In the genomic region with DNA sequence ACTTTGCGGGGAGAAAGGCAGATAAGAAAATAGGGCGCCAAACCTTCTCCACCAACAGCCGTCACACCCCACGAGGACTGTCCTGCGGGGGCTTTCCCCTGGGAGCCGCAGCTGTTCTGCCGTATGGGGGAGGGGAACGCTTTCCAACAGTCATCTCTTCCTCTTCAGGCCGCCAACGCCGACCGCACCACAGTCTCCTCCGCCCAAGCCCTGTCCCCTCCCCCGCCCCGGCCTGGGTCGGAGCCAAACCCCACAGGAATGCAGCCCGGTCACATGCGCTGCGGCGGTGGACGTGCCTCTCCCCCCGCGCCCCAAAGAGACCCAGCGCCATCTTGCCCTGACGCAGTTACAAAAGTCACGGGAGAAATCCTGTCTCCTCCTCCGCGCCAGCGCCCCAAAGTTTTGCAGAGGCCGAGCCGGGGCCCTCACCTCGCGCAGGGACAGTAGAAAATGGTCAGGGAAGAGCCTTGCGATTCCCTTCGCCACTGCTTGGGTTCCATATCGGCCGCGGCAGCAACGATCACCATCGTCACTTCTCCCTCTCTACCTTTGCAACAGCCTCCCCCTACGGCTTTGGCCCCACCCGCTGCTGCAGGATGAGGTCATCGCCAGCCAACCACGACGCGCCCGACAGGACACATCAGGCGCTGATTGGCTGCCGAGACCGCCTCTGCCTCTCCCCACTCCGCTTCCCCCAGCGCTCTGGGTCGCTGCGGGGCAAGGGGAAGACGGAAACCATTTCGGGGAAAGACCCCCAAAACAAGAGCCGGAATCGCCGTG, we compare ENCODE assay signal across 1 cellular context.
TF ChIP-seq lines count a peak whose summit lies in the region.

No MANE protein-coding gene starts in this region.

TF ChIP-seq in SK-N-SH, 30 proteins besides CTCF, POLR2A, EP300 and RAD21 (continued from another document):
- TF ChIP-seq, protein P1, sequence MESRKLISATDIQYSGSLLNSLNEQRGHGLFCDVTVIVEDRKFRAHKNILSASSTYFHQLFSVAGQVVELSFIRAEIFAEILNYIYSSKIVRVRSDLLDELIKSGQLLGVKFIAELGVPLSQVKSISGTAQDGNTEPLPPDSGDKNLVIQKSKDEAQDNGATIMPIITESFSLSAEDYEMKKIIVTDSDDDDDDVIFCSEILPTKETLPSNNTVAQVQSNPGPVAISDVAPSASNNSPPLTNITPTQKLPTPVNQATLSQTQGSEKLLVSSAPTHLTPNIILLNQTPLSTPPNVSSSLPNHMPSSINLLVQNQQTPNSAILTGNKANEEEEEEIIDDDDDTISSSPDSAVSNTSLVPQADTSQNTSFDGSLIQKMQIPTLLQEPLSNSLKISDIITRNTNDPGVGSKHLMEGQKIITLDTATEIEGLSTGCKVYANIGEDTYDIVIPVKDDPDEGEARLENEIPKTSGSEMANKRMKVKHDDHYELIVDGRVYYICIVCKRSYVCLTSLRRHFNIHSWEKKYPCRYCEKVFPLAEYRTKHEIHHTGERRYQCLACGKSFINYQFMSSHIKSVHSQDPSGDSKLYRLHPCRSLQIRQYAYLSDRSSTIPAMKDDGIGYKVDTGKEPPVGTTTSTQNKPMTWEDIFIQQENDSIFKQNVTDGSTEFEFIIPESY (IDR thresholded peaks at IDR 0.05; ENCODE audit: borderline replicate concordance, low read depth) = peak; percentile 71; the same call in 1 of the 2 replicates
- no peak for TF ChIP-seq NRF1 (IDR thresholded peaks at IDR 0.05; ENCODE audit: low read depth, low read length)
- TF ChIP-seq RCOR1 (IDR thresholded peaks at IDR 0.05; ENCODE audit: low read length) = peak; percentile 66
- peak; percentile 98 for TF ChIP-seq YY1 (IDR thresholded peaks at IDR 0.05; ENCODE audit: low read depth)
- peak; percentile 95 for TF ChIP-seq CHD2 (IDR thresholded peaks at IDR 0.05; ENCODE audit: low read length, partially characterized antibody)
- peak; percentile 97 for TF ChIP-seq USF1 (IDR thresholded peaks at IDR 0.05; ENCODE audit: borderline replicate concordance, low read depth)
- peak; percentile 98 for TF ChIP-seq TEAD4 (IDR thresholded peaks at IDR 0.05; ENCODE audit: borderline replicate concordance, insufficient read depth)
- TF ChIP-seq MEF2A (IDR thresholded peaks at IDR 0.05; ENCODE audit: borderline replicate concordance, low read depth) = peak; percentile 42; the same call in 1 of the 2 replicates
- TF ChIP-seq FOXJ3 (CRISPR knock-in tag; IDR thresholded peaks at IDR 0.05) = no peak; the same call in 1 of the 2 replicates
- peak; percentile 64; the same call in 1 of the 2 replicates for TF ChIP-seq RXRA (IDR thresholded peaks at IDR 0.05; ENCODE audit: borderline replicate concordance, low read depth)
- TF ChIP-seq JUND (IDR thresholded peaks at IDR 0.05) = peak; percentile 52
- peak; percentile 81 for TF ChIP-seq FOXM1 (IDR thresholded peaks at IDR 0.05; ENCODE audit: low read depth)
- TF ChIP-seq RFX5 (IDR thresholded peaks at IDR 0.05; ENCODE audit: low read length) = peak; percentile 80
- no peak for TF ChIP-seq GATA2 (CRISPR knock-in tag; IDR thresholded peaks at IDR 0.05)
- TF ChIP-seq REST (IDR thresholded peaks at IDR 0.05; ENCODE audit: low read depth, low read length) = peak; percentile 77; the same call in 1 of the 2 replicates
- TF ChIP-seq ELF1 (IDR thresholded peaks at IDR 0.05) = peak; percentile 36; the same call in 1 of the 2 replicates
- TF ChIP-seq MXI1 (IDR thresholded peaks at IDR 0.05; ENCODE audit: low read depth, low read length) = peak; percentile 93
- TF ChIP-seq SMC3 (IDR thresholded peaks at IDR 0.05; ENCODE audit: low read depth, low read length) = no peak
- no peak; the same call in 1 of the 2 replicates for TF ChIP-seq GABPA (IDR thresholded peaks at IDR 0.05; ENCODE audit: low read depth)
- TF ChIP-seq TCF12 (IDR thresholded peaks at IDR 0.05) = peak; percentile 76
